ENCODE assay signal across 16 cellular contexts in the genomic region with DNA sequence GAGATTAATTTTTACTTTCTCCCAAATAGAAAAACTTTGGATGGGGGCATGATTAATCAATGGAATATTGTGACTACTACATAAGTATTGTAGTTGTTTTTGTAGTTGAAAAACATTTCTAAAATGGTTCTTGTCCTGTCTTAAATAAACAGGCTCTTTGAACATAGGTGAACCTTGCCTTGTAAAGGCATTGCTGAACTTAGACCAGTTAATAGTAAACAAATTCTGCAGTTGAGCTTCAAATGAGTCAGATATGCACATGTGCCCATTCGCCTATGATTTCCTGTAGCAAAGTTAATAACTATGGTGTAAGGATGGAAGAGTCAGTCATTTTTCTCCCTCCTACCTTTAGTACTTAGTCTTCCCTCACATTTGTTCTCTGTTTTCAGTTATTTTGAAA.
"Had no signal": no experiment of that assay in that cellular context is flagged by ENCODE, and none has a peak within 500 bp of the region (broad histone marks: within the 10 kb centered on the region; RNA-seq: fewer than 3 reads in every experiment).

No MANE protein-coding gene starts in this region.

- ATAC-seq: activated CD8-positive, alpha-beta memory T cell treated with anti-CD3 and anti-CD28 coated beads, Interleukin-2, amount 10 ng/mL, durations not matched to agents 7 days and 5 days; left lung; psoas muscle; stimulated activated effector memory CD8-positive, alpha-beta T cell treated with anti-CD3 and anti-CD28 coated beads, Interleukin-12 subunit alpha, Interleukin-12 subunit beta, amount 100 ng/mL, for 72 hours had no signal

- H3K27me3 Mint-ChIP-seq: activated CD8-positive, alpha-beta memory T cell treated with anti-CD3 and anti-CD28 coated beads, Interleukin-2, amount 10 ng/mL, durations not matched to agents 7 days and 5 days; activated naive CD4-positive, alpha-beta T cell treated with anti-CD3 and anti-CD28 coated beads, Interleukin-2, amount 10 ng/mL, durations not matched to agents 7 days and 5 days; activated T-cell treated with anti-CD3 and anti-CD28 coated beads, Interleukin-2, amount 50 U/mL, for 24 hours; naive B cell had no signal

- H3K4me1 Mint-ChIP-seq: activated CD8-positive, alpha-beta memory T cell treated with anti-CD3 and anti-CD28 coated beads, Interleukin-2, amount 10 ng/mL, durations not matched to agents 7 days and 5 days; activated naive CD4-positive, alpha-beta T cell treated with anti-CD3 and anti-CD28 coated beads, Interleukin-2, amount 10 ng/mL, durations not matched to agents 7 days and 5 days; stimulated activated effector memory CD8-positive, alpha-beta T cell treated with anti-CD3 and anti-CD28 coated beads, Interleukin-12 subunit alpha, Interleukin-12 subunit beta, amount 100 ng/mL, for 72 hours had no signal

- H3K27ac ChIP-seq: adrenal gland, left lung, neural progenitor cell, psoas muscle, sigmoid colon, VCaP had no signal

- H3K4me3 Mint-ChIP-seq: activated CD8-positive, alpha-beta memory T cell treated with anti-CD3 and anti-CD28 coated beads, Interleukin-2, amount 10 ng/mL, durations not matched to agents 7 days and 5 days; activated naive CD4-positive, alpha-beta T cell treated with anti-CD3 and anti-CD28 coated beads, Interleukin-2, amount 10 ng/mL, durations not matched to agents 7 days and 5 days; activated T-cell treated with anti-CD3 and anti-CD28 coated beads, Interleukin-2, amount 50 U/mL, for 24 hours; immature natural killer cell; naive B cell; neural progenitor cell; stimulated activated effector memory CD8-positive, alpha-beta T cell treated with anti-CD3 and anti-CD28 coated beads, Interleukin-12 subunit alpha, Interleukin-12 subunit beta, amount 100 ng/mL, for 72 hours had no signal

- H3K4me3 ChIP-seq: adrenal gland, left lung, neural progenitor cell, psoas muscle, sigmoid colon had no signal

- DNase-seq: activated CD4-positive, alpha-beta T cell treated with anti-CD3 and anti-CD28 coated beads for 1 hour; activated CD4-positive, alpha-beta T cell treated with anti-CD3 and anti-CD28 coated beads, Interleukin-2, amount 50 U/mL, for 48 hours; activated CD8-positive, alpha-beta memory T cell treated with anti-CD3 and anti-CD28 coated beads, Interleukin-2, amount 10 ng/mL, durations not matched to agents 7 days and 5 days; activated naive CD4-positive, alpha-beta T cell treated with anti-CD3 and anti-CD28 coated beads, Interleukin-2, amount 10 ng/mL, durations not matched to agents 7 days and 5 days; activated T-cell treated with anti-CD3 and anti-CD28 coated beads, Interleukin-2, amount 50 U/mL, for 24 hours; adrenal gland; head of caudate nucleus; immature natural killer cell; left lung; naive B cell; psoas muscle; sigmoid colon; stimulated activated CD4-positive, alpha-beta T cell treated with anti-CD3 and anti-CD28 coated beads, Interleukin-1b, Interleukin-23, amount 100 ng/mL, for 48 hours had no signal

- H3K27ac Mint-ChIP-seq: activated CD8-positive, alpha-beta memory T cell treated with anti-CD3 and anti-CD28 coated beads, Interleukin-2, amount 10 ng/mL, durations not matched to agents 7 days and 5 days; activated naive CD4-positive, alpha-beta T cell treated with anti-CD3 and anti-CD28 coated beads, Interleukin-2, amount 10 ng/mL, durations not matched to agents 7 days and 5 days; activated T-cell treated with anti-CD3 and anti-CD28 coated beads, Interleukin-2, amount 50 U/mL, for 24 hours; immature natural killer cell; neural progenitor cell; stimulated activated effector memory CD8-positive, alpha-beta T cell treated with anti-CD3 and anti-CD28 coated beads, Interleukin-12 subunit alpha, Interleukin-12 subunit beta, amount 100 ng/mL, for 72 hours had no signal

- H3K9me3 Mint-ChIP-seq: activated naive CD4-positive, alpha-beta T cell treated with anti-CD3 and anti-CD28 coated beads, Interleukin-2, amount 10 ng/mL, durations not matched to agents 7 days and 5 days; activated T-cell treated with anti-CD3 and anti-CD28 coated beads, Interleukin-2, amount 50 U/mL, for 24 hours; immature natural killer cell; naive B cell; neural progenitor cell; stimulated activated effector memory CD8-positive, alpha-beta T cell treated with anti-CD3 and anti-CD28 coated beads, Interleukin-12 subunit alpha, Interleukin-12 subunit beta, amount 100 ng/mL, for 72 hours had no signal
